ENCODE assay signal across 32 cellular contexts in genomic region chr6:38438097-38438496, GRCh38.
"Had no signal": no experiment of that assay in that cellular context is flagged by ENCODE, and none has a peak within 500 bp of the region (broad histone marks: within the 10 kb centered on the region; RNA-seq: fewer than 3 reads in every experiment).

No MANE protein-coding gene starts in this region.

- H3K4me3 Mint-ChIP-seq: activated B cell treated with CpG ODN at 0.5 μM for 24 hours; activated CD8-positive, alpha-beta memory T cell treated with anti-CD3 and anti-CD28 coated beads, Interleukin-2, amount 10 ng/mL, durations not matched to agents 7 days and 5 days; activated CD8-positive, alpha-beta T cell treated with anti-CD3 and anti-CD28 coated beads, Interleukin-2, amount 10 ng/mL, durations not matched to agents 7 days and 5 days; activated naive CD8-positive, alpha-beta T cell; activated T-helper 1 cell treated with anti-CD3 and anti-CD28 coated beads, Interleukin-12 subunit alpha, Interleukin-12 subunit beta, Interleukin-2, Interleukin-4 antibody, amounts not matched to agents 30 ng/mL and 10 ng/mL and 1 ng/mL, durations not matched to agents 14 hours and 24 hours and 36 hours; central memory CD8-positive, alpha-beta T cell; effector memory CD8-positive, alpha-beta T cell; T-helper 2 cell treated with Interferon-gamma antibody and Interleukin-4, amounts not matched to agents 5 μg/mL and 100 μg/mL, for 36 hours had no signal

- DNase-seq: activated B cell treated with CpG ODN at 0.5 μM for 24 hours; activated CD4-positive, alpha-beta T cell treated with anti-CD3 and anti-CD28 coated beads for 48 hours; activated CD4-positive, alpha-beta T cell treated with anti-CD3 and anti-CD28 coated beads, Interleukin-2, amount 50 U/mL, for 1 hour; activated CD4-positive, alpha-beta T cell treated with anti-CD3 and anti-CD28 coated beads, Interleukin-2, amount 50 U/mL, for 48 hours; activated CD8-positive, alpha-beta memory T cell treated with anti-CD3 and anti-CD28 coated beads, Interleukin-2, amount 10 ng/mL, durations not matched to agents 7 days and 5 days; activated CD8-positive, alpha-beta memory T cell treated with anti-CD3 and anti-CD28 coated beads, Interleukin-2, amount 50 U/mL, for 4 hours; activated CD8-positive, alpha-beta T cell treated with anti-CD3 and anti-CD28 coated beads, Interleukin-2, amount 10 ng/mL, durations not matched to agents 7 days and 5 days; activated gamma-delta T cell treated with Interleukin-2 at 50 U/mL for 16 hours; activated naive CD4-positive, alpha-beta T cell treated with anti-CD3 and anti-CD28 coated beads, Interleukin-2, amount 50 U/mL, for 16 hours; activated naive CD4-positive, alpha-beta T cell treated with Interleukin-2 at 50 U/mL for 16 hours; activated T-cell treated with anti-CD3 and anti-CD28 coated beads, Interleukin-2, amount 50 U/mL, for 1 hour; activated T-cell treated with anti-CD3 and anti-CD28 coated beads, Interleukin-2, amount 50 U/mL, for 48 hours; amniotic stem cell; anterior cingulate cortex; brain microvascular endothelial cell; cortex of kidney; dermis blood vessel endothelial cell; effector CD4-positive, alpha-beta T cell; effector memory CD8-positive, alpha-beta T cell; erythroblast; foreskin keratinocyte; gastrocnemius medialis; glutamatergic neuron; T-helper 1 cell; T-helper 17 cell; T1000; WERI-Rb-1 had no signal

- H3K9me3 Mint-ChIP-seq: activated B cell treated with CpG ODN at 0.5 μM for 24 hours; activated T-helper 1 cell treated with anti-CD3 and anti-CD28 coated beads, Interleukin-12 subunit alpha, Interleukin-12 subunit beta, Interleukin-2, Interleukin-4 antibody, amounts not matched to agents 30 ng/mL and 10 ng/mL and 1 ng/mL, durations not matched to agents 14 hours and 24 hours and 36 hours; central memory CD8-positive, alpha-beta T cell; effector memory CD8-positive, alpha-beta T cell; T-helper 2 cell treated with Interferon-gamma antibody and Interleukin-4, amounts not matched to agents 5 μg/mL and 100 μg/mL, for 36 hours had no signal

- H3K27ac Mint-ChIP-seq: activated B cell treated with CpG ODN at 0.5 μM for 24 hours; activated CD8-positive, alpha-beta memory T cell treated with anti-CD3 and anti-CD28 coated beads, Interleukin-2, amount 10 ng/mL, durations not matched to agents 7 days and 5 days; activated CD8-positive, alpha-beta T cell treated with anti-CD3 and anti-CD28 coated beads, Interleukin-2, amount 10 ng/mL, durations not matched to agents 7 days and 5 days; activated naive CD8-positive, alpha-beta T cell; activated T-helper 1 cell treated with anti-CD3 and anti-CD28 coated beads, Interleukin-12 subunit alpha, Interleukin-12 subunit beta, Interleukin-2, Interleukin-4 antibody, amounts not matched to agents 30 ng/mL and 10 ng/mL and 1 ng/mL, durations not matched to agents 14 hours and 24 hours and 36 hours; T-helper 17 cell; T-helper 2 cell treated with Interferon-gamma antibody and Interleukin-4, amounts not matched to agents 5 μg/mL and 100 μg/mL, for 36 hours had no signal

- ATAC-seq: activated CD4-positive, CD25-positive, alpha-beta regulatory T cell treated with anti-CD3 and anti-CD28 coated beads, Interleukin-2, amount 50 U/mL, for 24 hours; activated CD8-positive, alpha-beta memory T cell treated with anti-CD3 and anti-CD28 coated beads, Interleukin-2, amount 10 ng/mL, durations not matched to agents 7 days and 5 days; activated CD8-positive, alpha-beta T cell treated with anti-CD3 and anti-CD28 coated beads, Interleukin-2, amount 10 ng/mL, durations not matched to agents 7 days and 5 days; effector memory CD8-positive, alpha-beta T cell; foreskin keratinocyte; gastrocnemius medialis; T-helper 17 cell had no signal

- H3K27me3 Mint-ChIP-seq: activated B cell treated with CpG ODN at 0.5 μM for 24 hours; activated CD8-positive, alpha-beta memory T cell treated with anti-CD3 and anti-CD28 coated beads, Interleukin-2, amount 10 ng/mL, durations not matched to agents 7 days and 5 days; activated naive CD8-positive, alpha-beta T cell; central memory CD8-positive, alpha-beta T cell; effector memory CD8-positive, alpha-beta T cell; T-helper 17 cell had no signal
